ENCODE assay signal across 10 cellular contexts in the genomic region with DNA sequence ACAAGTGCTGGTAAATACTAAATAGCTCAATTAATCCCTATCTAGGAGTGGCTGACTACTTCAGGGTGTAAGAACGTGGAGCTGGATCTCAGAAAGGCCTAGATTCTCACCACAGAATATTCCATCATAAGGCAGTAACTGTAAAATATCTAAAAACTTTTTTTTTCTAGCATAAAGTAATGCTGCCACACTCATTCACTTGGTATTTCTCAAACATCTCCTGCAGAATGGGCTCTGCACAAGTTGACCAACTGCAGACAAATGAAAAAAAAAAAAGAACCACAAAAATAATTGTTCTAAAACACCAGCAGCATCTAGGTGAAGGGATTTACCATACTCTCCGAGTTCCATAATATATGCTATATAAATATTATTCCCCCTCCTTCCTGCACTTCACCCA. TPM values are rescaled to one million over a fixed set of nuclear protein-coding genes. Genes with fewer than 3 reads are reported as not detected.
DNase-seq lines count a peak whose midpoint lies in the region; ATAC-seq and TF ChIP-seq lines count a peak whose summit lies in the region.
"Had no signal": no experiment of that assay in that cellular context is flagged by ENCODE, and none has a peak within 500 bp of the region (broad histone marks: within the 10 kb centered on the region; RNA-seq: fewer than 3 reads in every experiment).

No MANE protein-coding gene starts in this region.

- TF ChIP-seq CTCF in astrocyte of the spinal cord (IDR thresholded peaks at IDR 0.05; ENCODE audit: low read depth, low read length) (no peak), lower lobe of right lung (IDR thresholded peaks at IDR 0.05) (no peak), tibial nerve (IDR thresholded peaks at IDR 0.05) (no peak), body of pancreas (IDR thresholded peaks at IDR 0.05) (no peak)

- in situ Hi-C loops in astrocyte of the spinal cord (cut with HindIII; ENCODE audit: low sequenced_read_pairs): no loop called here

- no peaks in the 10 kb centered on the region for H3K27me3 Mint-ChIP-seq in activated naive CD4-positive, alpha-beta T cell treated with anti-CD3 and anti-CD28 coated beads, Interleukin-2, amount 50 U/mL, for 24 hours
- H3K27me3 Mint-ChIP-seq in activated naive CD4-positive, alpha-beta T cell treated with anti-CD3 and anti-CD28 coated beads for 36 hours (ENCODE audit: low read depth): no peaks in the 10 kb centered on the region

- H3K9me3 Mint-ChIP-seq in activated naive CD4-positive, alpha-beta T cell treated with anti-CD3 and anti-CD28 coated beads, Interleukin-2, amount 50 U/mL, for 24 hours: no peaks in the 10 kb centered on the region
- no peaks in the 10 kb centered on the region for H3K9me3 Mint-ChIP-seq in activated naive CD4-positive, alpha-beta T cell treated with anti-CD3 and anti-CD28 coated beads for 36 hours

- H3K4me3 ChIP-seq in astrocyte of the spinal cord (ENCODE audit: low read depth, low read length) (no peak overlapping the region), lower lobe of right lung (peak overlapping the region; percentile 77), tibial nerve (peak overlapping the region in 2 of 4 donors; percentile 56 to 73), body of pancreas (no peak overlapping the region)

- CTCF ChIA-PET in activated naive CD4-positive, alpha-beta T cell treated with anti-CD3 and anti-CD28 coated beads for 36 hours (lab: Charles Lee): interaction anchor here (0.8 to 3.3 kb wide), 3 partner anchors 37 to 73 kb away, joined by 3 to 17 read pairs (median 4); a partner anchor contains a TSS

- intact Hi-C loops in activated naive CD4-positive, alpha-beta T cell treated with anti-CD3 and anti-CD28 coated beads for 36 hours (cut with micrococcal nuclease): no loop called here
- intact Hi-C loops in lower lobe of right lung (cut with DNase I) (no loop called here), body of pancreas (cut with DNase I) (no loop called here)

- H3K27ac Mint-ChIP-seq in activated naive CD4-positive, alpha-beta T cell treated with anti-CD3 and anti-CD28 coated beads, Interleukin-2, amount 50 U/mL, for 24 hours: no peak overlapping the region
- H3K27ac Mint-ChIP-seq in activated naive CD4-positive, alpha-beta T cell treated with anti-CD3 and anti-CD28 coated beads for 36 hours: no peak overlapping the region

- ATAC-seq in lower lobe of right lung (no peak), HG03342 (IDR thresholded peaks at IDR 0.05; ENCODE audit: unreplicated experiment) (no peak), body of pancreas (no peak), HG03354 (IDR thresholded peaks at IDR 0.05; ENCODE audit: poor library complexity, severe bottlenecking, unreplicated experiment) (no peak)

- TF ChIP-seq EP300 in tibial nerve (IDR thresholded peaks at IDR 0.05): no peak

- peaks cover 23% of the 10 kb centered on the region for H3K4me1 Mint-ChIP-seq in activated naive CD4-positive, alpha-beta T cell treated with anti-CD3 and anti-CD28 coated beads, Interleukin-2, amount 50 U/mL, for 24 hours
- peaks cover 10% of the 10 kb centered on the region for H3K4me1 Mint-ChIP-seq in activated naive CD4-positive, alpha-beta T cell treated with anti-CD3 and anti-CD28 coated beads for 36 hours (ENCODE audit: low read depth)

- no peak for TF ChIP-seq POLR2A in tibial nerve (IDR thresholded peaks at IDR 0.05)
- no peak for TF ChIP-seq POLR2A in body of pancreas (IDR thresholded peaks at IDR 0.05)

- WGBS in tibial nerve, 2 donors: 47 to 48% methylated on average over 2 of the region's 2 CpGs
- WGBS in body of pancreas, 2 donors: 47 to 54% methylated on average over 2 of the region's 2 CpGs

- H3K36me3 ChIP-seq in lower lobe of right lung (no peaks in the 10 kb centered on the region), tibial nerve (peaks cover 0 to 16% (median 0%) of the 10 kb centered on the region in 3 donors), body of pancreas (replicated peaks in 1 of 2; ENCODE audit: insufficient read depth in 1 of 2, low read depth in 2 of 2) (no peaks in the 10 kb centered on the region)
- H3K36me3 ChIP-seq: ovary had no signal

- no peaks in the 10 kb centered on the region for H3K27me3 ChIP-seq in lower lobe of right lung (ENCODE audit: low read depth)
- H3K27me3 ChIP-seq in tibial nerve: no peaks in the 10 kb centered on the region
- H3K27me3 ChIP-seq in body of pancreas: no peaks in the 10 kb centered on the region
- H3K27me3 ChIP-seq: ovary had no signal

- H3K9me3 ChIP-seq in lower lobe of right lung: no peaks in the 10 kb centered on the region
- H3K9me3 ChIP-seq in tibial nerve: no peaks in the 10 kb centered on the region
- no peaks in the 10 kb centered on the region for H3K9me3 ChIP-seq in body of pancreas
- H3K9me3 ChIP-seq: ovary had no signal

- H3K27ac ChIP-seq in lower lobe of right lung: peak overlapping the region; percentile 97
- peak overlapping the region; percentile 94 to 97 (median 96) for H3K27ac ChIP-seq in tibial nerve
- peak overlapping the region in 2 of 4 donors; percentile 92 to 93 for H3K27ac ChIP-seq in body of pancreas

- no peak for DNase-seq in activated naive CD4-positive, alpha-beta T cell treated with anti-CD3 and anti-CD28 coated beads for 36 hours
- DNase-seq in astrocyte of the spinal cord (ENCODE audit: low read depth, low spot score) (peak; percentile 36), lower lobe of right lung (no peak), tibial nerve (ENCODE audit: low spot score in 2 of 2) (no peak), body of pancreas (no peak)

- H3K4me3 Mint-ChIP-seq in activated naive CD4-positive, alpha-beta T cell treated with anti-CD3 and anti-CD28 coated beads, Interleukin-2, amount 50 U/mL, for 24 hours: peak overlapping the region; percentile 86
- no peak overlapping the region for H3K4me3 Mint-ChIP-seq in activated naive CD4-positive, alpha-beta T cell treated with anti-CD3 and anti-CD28 coated beads for 36 hours

- H3K36me3 Mint-ChIP-seq in activated naive CD4-positive, alpha-beta T cell treated with anti-CD3 and anti-CD28 coated beads, Interleukin-2, amount 50 U/mL, for 24 hours: no peaks in the 10 kb centered on the region
- no peaks in the 10 kb centered on the region for H3K36me3 Mint-ChIP-seq in activated naive CD4-positive, alpha-beta T cell treated with anti-CD3 and anti-CD28 coated beads for 36 hours (ENCODE audit: low read depth)

- H3K4me1 ChIP-seq in lower lobe of right lung: peaks cover 26% of the 10 kb centered on the region
- H3K4me1 ChIP-seq in tibial nerve: peaks cover 0 to 24% (median 17%) of the 10 kb centered on the region in 4 donors
- peaks cover 18% of the 10 kb centered on the region for H3K4me1 ChIP-seq in body of pancreas

RNA-seq across cellular contexts. Expression of a gene that starts 9.0 kb away (rescaled TPM):
- total RNA-seq in activated naive CD4-positive, alpha-beta T cell treated with anti-CD3 and anti-CD28 coated beads for 36 hours: not detected
- total RNA-seq in lower lobe of right lung: 0.35 TPM
- total RNA-seq in tibial nerve: under 1 TPM in 1 of 4 donors, not detected in 3; 0.20 TPM
- not detected for total RNA-seq in body of pancreas

RNA-seq across cellular contexts. Expression of a gene that starts 26.7 kb away (rescaled TPM):
- under 1 TPM in 1 of 2 experiments, not detected in 1; 0.19 TPM for total RNA-seq in activated naive CD4-positive, alpha-beta T cell treated with anti-CD3 and anti-CD28 coated beads for 36 hours
- total RNA-seq in lower lobe of right lung (51.2 TPM), tibial nerve (1 to 10 TPM; 2.2 to 6.9 (median 3.7) TPM), body of pancreas (1 to 10 TPM in 1 of 2 donors, not detected in 1; 3.6 TPM)
- total RNA-seq: glomerular endothelial cell had no signal

RNA-seq across cellular contexts. Expression of a gene that starts 46.5 kb away (rescaled TPM):
- 1 to 10 TPM; 2.1 to 2.6 TPM for total RNA-seq in activated naive CD4-positive, alpha-beta T cell treated with anti-CD3 and anti-CD28 coated beads for 36 hours
- total RNA-seq in lower lobe of right lung (10.2 TPM), tibial nerve (under 1 TPM in 3 of 4 donors, not detected in 1; 0.39 to 0.66 (median 0.63) TPM), body of pancreas (not detected)

RNA-seq across cellular contexts. Expression of a gene that starts 51.3 kb away (rescaled TPM):
- not detected for total RNA-seq in activated naive CD4-positive, alpha-beta T cell treated with anti-CD3 and anti-CD28 coated beads for 36 hours
- total RNA-seq in lower lobe of right lung (2.3 TPM), tibial nerve (1 to 10 TPM in 2 of 4 donors, under 1 TPM in 2; 0.39 to 2.2 (median 1.4) TPM), body of pancreas (1 to 10 TPM in 1 of 2 donors, not detected in 1; 6.3 TPM)
- total RNA-seq: glomerular endothelial cell had no signal
